Comparison of ENCODE assay signal across 8 cellular contexts in the genomic region with DNA sequence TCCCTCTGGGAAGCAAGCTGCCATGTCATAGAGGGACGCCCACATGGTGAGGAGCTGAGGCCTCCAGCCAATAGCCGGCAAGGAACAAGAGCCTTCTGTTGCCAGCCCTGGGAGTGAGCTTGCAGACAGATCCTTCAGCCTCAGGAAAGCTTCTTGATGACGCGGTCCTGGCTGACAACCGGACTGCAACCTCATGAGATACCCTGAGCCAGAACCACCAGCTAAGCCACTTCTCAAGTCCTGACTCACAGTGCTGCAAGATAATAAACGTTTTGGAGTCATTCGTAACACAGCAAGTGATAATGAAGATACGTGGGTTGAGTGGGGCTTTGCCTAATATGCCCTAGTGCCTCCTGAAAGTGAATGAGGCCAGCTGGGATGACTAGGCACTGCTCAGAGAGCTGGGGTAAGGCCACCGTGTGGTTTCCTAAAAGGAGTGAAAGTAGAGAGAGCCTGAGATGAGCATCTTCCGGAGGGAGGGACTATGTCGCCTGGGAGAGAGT. TPM values are rescaled to one million over a fixed set of nuclear protein-coding genes. Genes with fewer than 3 reads are reported as not detected.
DNase-seq lines count a peak whose midpoint lies in the region; ATAC-seq, FAIRE-seq and TF ChIP-seq lines count a peak whose summit lies in the region.

No MANE protein-coding gene starts in this region.

- H3K36me3 ChIP-seq in BJ (ENCODE audit: control insufficient read depth, insufficient read depth, low read length) = no peaks in the 10 kb centered on the region
- H3K36me3 ChIP-seq in WERI-Rb-1 = no peaks in the 10 kb centered on the region
- H3K36me3 ChIP-seq in ovary = no peaks in the 10 kb centered on the region
- no peaks in the 10 kb centered on the region for H3K36me3 ChIP-seq in HAP-1 (replicated peaks)

- no peak for TF ChIP-seq POLR2A in ovary (IDR thresholded peaks at IDR 0.05)

- POLR2A ChIA-PET in BJ (lab: Charles Lee) = interaction anchor here (0.6 kb wide), 1 partner anchor 137 kb away, joined by 3 read pairs; no protein-coding TSS in a partner anchor

- H3K27me3 ChIP-seq in BJ (ENCODE audit: control insufficient read depth, insufficient read depth, low read length) (no peaks in the 10 kb centered on the region), WERI-Rb-1 (ENCODE audit: insufficient read depth, low read depth, severe bottlenecking) (no peaks in the 10 kb centered on the region), ovary (no peaks in the 10 kb centered on the region), HAP-1 (ENCODE audit: low read depth) (no peaks in the 10 kb centered on the region)

- H3K9me3 ChIP-seq in WERI-Rb-1 (ENCODE audit: severe bottlenecking) (no peaks in the 10 kb centered on the region), ovary (no peaks in the 10 kb centered on the region), HAP-1 (no peaks in the 10 kb centered on the region)

- TF ChIP-seq CTCF in BJ (IDR thresholded peaks at IDR 0.05; ENCODE audit: insufficient read depth, low read depth, low read length) (no peak), WERI-Rb-1 (IDR thresholded peaks at IDR 0.05; ENCODE audit: low read depth, low read length) (no peak), ovary (IDR thresholded peaks at IDR 0.05) (no peak)

- no peak for TF ChIP-seq EP300 in ovary (IDR thresholded peaks at IDR 0.05)

- FAIRE-seq in GM19239 (lab: Jason Lieb, UNC) = no peak

- peak; percentile 76 for ATAC-seq in HG03342 (IDR thresholded peaks at IDR 0.05; ENCODE audit: unreplicated experiment)

- CTCF ChIA-PET in BJ (lab: Yijun Ruan, JAX) = interaction anchor here (0.5 to 5.4 kb wide), 4 partner anchors 14 to 703 kb away, joined by 3 to 26 read pairs (median 4); no protein-coding TSS in a partner anchor

- peak overlapping the region; percentile 40; the same call in 1 of the 2 replicates for H3K27ac ChIP-seq in WERI-Rb-1
- H3K27ac ChIP-seq in ovary = no peak overlapping the region

- intact Hi-C loops in ovary (cut with DNase I) = no loop called here

- H3K4me3 ChIP-seq in BJ (ENCODE audit: low read depth, low read length) (no peak overlapping the region; the same call in 1 of the 2 replicates), WERI-Rb-1 (ENCODE audit: low read depth, low read length) (peak overlapping the region; percentile 24), ovary (no peak overlapping the region), HAP-1 (no peak overlapping the region)

- in situ Hi-C loops in HAP-1 (cut with MboI; ENCODE audit: low sequenced_read_pairs) = no loop called here

- WGBS in ovary, 3 donors = 22 to 26% (median 24%) methylated on average over 11 of the region's 11 CpGs

- DNase-seq in BJ (ENCODE audit: low read depth) = peak; percentile 88
- DNase-seq in GM19239 (ENCODE audit: insufficient read length, low spot score) = peak; percentile 26
- DNase-seq in WERI-Rb-1 = peak; percentile 87
- DNase-seq in fibroblast of peridontal ligament (ENCODE audit: extremely low read depth) = peak; percentile 95
- peak; percentile 36 to 71 (median 52) for DNase-seq in ovary
- no peak for DNase-seq in glomerular visceral epithelial cell (ENCODE audit: extremely low spot score)
- DNase-seq in HAP-1 (ENCODE audit: low spot score in 2 of 2) = no peak

- peaks cover 3% of the 10 kb centered on the region for H3K4me1 ChIP-seq in ovary (ENCODE audit: insufficient read depth)
- no peaks in the 10 kb centered on the region for H3K4me1 ChIP-seq in HAP-1

RNA-seq across cellular contexts. Expression of gene PYROXD2, which starts 53.8 kb away (rescaled TPM):
- 13.9 and 23.1 TPM in 2 replicates for polyA plus RNA-seq in BJ (2011; rRNA removed)
- 9.6 and 14.6 TPM in 2 replicates for polyA minus RNA-seq in BJ (2011; rRNA and poly(A)+ RNA removed)
- 10 to 100 TPM in 5 of 7 donors, 1 to 10 TPM in 2; 4.6 to 14.1 (median 10.3) TPM for total RNA-seq in ovary
- 1 to 10 TPM; 8.8 to 8.9 TPM for polyA plus RNA-seq in ovary

Comparison
In these comparisons a context has a peak if more than half of its experiments do, and no peak if none do; other contexts are left out.
1. DNase-seq: peak in BJ (single experiment), GM19239 (single experiment), WERI-Rb-1 (single experiment), fibroblast of peridontal ligament (single experiment) and ovary (5 of 5); none in glomerular visceral epithelial cell (single experiment) and HAP-1 (0 of 2).